In the genomic region with DNA sequence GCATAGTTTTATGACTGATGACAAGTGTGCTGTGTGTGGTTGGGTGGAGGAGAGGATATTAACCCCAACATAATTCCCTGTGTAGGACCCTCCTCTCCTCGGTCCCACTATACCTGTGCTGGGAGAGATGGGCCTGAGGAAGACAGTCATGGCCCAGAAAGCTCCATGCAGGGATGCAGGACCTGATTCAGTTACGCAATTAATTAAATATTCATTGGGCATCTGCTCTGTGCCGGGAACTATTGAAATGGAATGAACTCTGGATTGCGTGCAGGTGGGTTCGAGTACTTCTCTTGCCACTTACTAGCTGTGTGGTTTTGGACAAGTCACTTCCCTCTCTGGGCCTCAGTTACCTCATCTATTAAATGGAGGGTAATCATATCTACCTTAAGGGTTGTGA, we compare ENCODE assay signal across 21 cellular contexts.
DNase-seq lines count a peak whose midpoint lies in the region; ATAC-seq lines count a peak whose summit lies in the region.
"Had no signal": no experiment of that assay in that cellular context is flagged by ENCODE, and none has a peak within 500 bp of the region (broad histone marks: within the 10 kb centered on the region; RNA-seq: fewer than 3 reads in every experiment).

No MANE protein-coding gene starts in this region.

- no peak overlapping the region for H3K4me3 Mint-ChIP-seq in T-helper 1 cell treated with Interleukin-12 subunit alpha and Interleukin-12 subunit beta and Interleukin-4 antibody, amounts not matched to agents 30 μg/mL and 1 μg/mL, for 36 hours
- no peak overlapping the region for H3K4me3 Mint-ChIP-seq in stimulated activated naive CD8-positive, alpha-beta T cell treated with anti-CD3 and anti-CD28 coated beads, Interleukin-15, Interleukin-2, amounts not matched to agents 100 ng/mL and 50 ng/mL, for 24 hours
- peak overlapping the region; percentile 2 to 62 (median 50) for H3K4me3 Mint-ChIP-seq in immature natural killer cell
- H3K4me3 Mint-ChIP-seq: brain; stimulated activated memory B cell treated with anti-CD40 and anti-IgM and Interleukin-4, amounts not matched to agents 10 μg/mL and 1 μg/mL and 100 μg/mL, for 72 hours had no signal

- H3K9me3 Mint-ChIP-seq in T-helper 1 cell treated with Interleukin-12 subunit alpha and Interleukin-12 subunit beta and Interleukin-4 antibody, amounts not matched to agents 30 μg/mL and 1 μg/mL, for 36 hours: no peaks in the 10 kb centered on the region
- H3K9me3 Mint-ChIP-seq in stimulated activated naive CD8-positive, alpha-beta T cell treated with anti-CD3 and anti-CD28 coated beads, Interleukin-15, Interleukin-2, amounts not matched to agents 100 ng/mL and 50 ng/mL, for 24 hours: no peaks in the 10 kb centered on the region
- no peaks in the 10 kb centered on the region for H3K9me3 Mint-ChIP-seq in immature natural killer cell
- H3K9me3 Mint-ChIP-seq: brain; stimulated activated memory B cell treated with anti-CD40 and anti-IgM and Interleukin-4, amounts not matched to agents 10 μg/mL and 1 μg/mL and 100 μg/mL, for 72 hours had no signal

- H3K27ac Mint-ChIP-seq in T-helper 1 cell treated with Interleukin-12 subunit alpha and Interleukin-12 subunit beta and Interleukin-4 antibody, amounts not matched to agents 30 μg/mL and 1 μg/mL, for 36 hours: peak overlapping the region; percentile 37
- H3K27ac Mint-ChIP-seq in stimulated activated naive CD8-positive, alpha-beta T cell treated with anti-CD3 and anti-CD28 coated beads, Interleukin-15, Interleukin-2, amounts not matched to agents 100 ng/mL and 50 ng/mL, for 24 hours: peak overlapping the region; percentile 77
- peak overlapping the region; percentile 92 to 99 (median 97) for H3K27ac Mint-ChIP-seq in immature natural killer cell

- no peak for DNase-seq in T-helper 1 cell
- no peak for DNase-seq in stimulated activated naive CD8-positive, alpha-beta T cell treated with anti-CD3 and anti-CD28 coated beads, Interleukin-15, Interleukin-2, amounts not matched to agents 100 U/mL and 50 U/mL, for 24 hours
- no peak for DNase-seq in immature natural killer cell
- no peak for DNase-seq in iPS-NIHi7 (ENCODE audit: extremely low spot score)
- DNase-seq: activated CD4-positive, CD25-positive, alpha-beta regulatory T cell treated with anti-CD3 and anti-CD28 coated beads, Interleukin-2, amount 50 U/mL, for 72 hours; activated T-cell treated with anti-CD3 and anti-CD28 coated beads for 4 hours; DMS79 treated with DMSO at 0.1 percent for 48 hours; effector CD8-positive, alpha-beta T cell; esophagus squamous epithelium; gastrocnemius medialis; kidney; MV-4-11; NCI-H187; NCI-H69; stimulated activated CD4-positive, alpha-beta T cell treated with anti-CD3 and anti-CD28 coated beads, Interleukin-1b, Interleukin-23, amount 100 ng/mL, for 48 hours had no signal

- peaks cover 64% of the 10 kb centered on the region for H3K4me1 Mint-ChIP-seq in T-helper 1 cell treated with Interleukin-12 subunit alpha and Interleukin-12 subunit beta and Interleukin-4 antibody, amounts not matched to agents 30 μg/mL and 1 μg/mL, for 36 hours (ENCODE audit: low read depth)
- peaks cover 83% of the 10 kb centered on the region for H3K4me1 Mint-ChIP-seq in stimulated activated naive CD8-positive, alpha-beta T cell treated with anti-CD3 and anti-CD28 coated beads, Interleukin-15, Interleukin-2, amounts not matched to agents 100 ng/mL and 50 ng/mL, for 24 hours (ENCODE audit: low read depth)
- peaks cover 98 to 100% of the 10 kb centered on the region in 2 donors for H3K4me1 Mint-ChIP-seq in immature natural killer cell

- H3K27me3 Mint-ChIP-seq in T-helper 1 cell treated with Interleukin-12 subunit alpha and Interleukin-12 subunit beta and Interleukin-4 antibody, amounts not matched to agents 30 μg/mL and 1 μg/mL, for 36 hours (ENCODE audit: low read depth): no peaks in the 10 kb centered on the region
- no peaks in the 10 kb centered on the region for H3K27me3 Mint-ChIP-seq in stimulated activated naive CD8-positive, alpha-beta T cell treated with anti-CD3 and anti-CD28 coated beads, Interleukin-15, Interleukin-2, amounts not matched to agents 100 ng/mL and 50 ng/mL, for 24 hours
- peaks cover 39 to 92% (median 78%) of the 10 kb centered on the region in 3 donors for H3K27me3 Mint-ChIP-seq in immature natural killer cell (ENCODE audit: low read depth in 3 of 3)
- H3K27me3 Mint-ChIP-seq: stimulated activated memory B cell treated with anti-CD40 and anti-IgM and Interleukin-4, amounts not matched to agents 10 μg/mL and 1 μg/mL and 100 μg/mL, for 72 hours had no signal

- ATAC-seq in stimulated activated naive CD8-positive, alpha-beta T cell treated with anti-CD3 and anti-CD28 coated beads, Interleukin-15, Interleukin-2, amounts not matched to agents 100 U/mL and 50 U/mL, for 24 hours: no peak
- no peak for ATAC-seq in GM19328 (IDR thresholded peaks at IDR 0.05; ENCODE audit: unreplicated experiment)
- ATAC-seq in GM19351 (IDR thresholded peaks at IDR 0.05; ENCODE audit: unreplicated experiment): no peak
- ATAC-seq: gastrocnemius medialis; stimulated activated memory B cell treated with anti-CD40 and anti-IgM and Interleukin-4, amounts not matched to agents 10 μg/mL and 1 μg/mL and 100 μg/mL, for 72 hours had no signal

- peaks cover 37% of the 10 kb centered on the region for H3K36me3 Mint-ChIP-seq in T-helper 1 cell treated with Interleukin-12 subunit alpha and Interleukin-12 subunit beta and Interleukin-4 antibody, amounts not matched to agents 30 μg/mL and 1 μg/mL, for 36 hours (ENCODE audit: low read depth)
- peaks cover 43% of the 10 kb centered on the region for H3K36me3 Mint-ChIP-seq in stimulated activated naive CD8-positive, alpha-beta T cell treated with anti-CD3 and anti-CD28 coated beads, Interleukin-15, Interleukin-2, amounts not matched to agents 100 ng/mL and 50 ng/mL, for 24 hours (ENCODE audit: low read depth)
- H3K36me3 Mint-ChIP-seq in immature natural killer cell: peaks cover 22 to 57% (median 40%) of the 10 kb centered on the region in 3 donors
- H3K36me3 Mint-ChIP-seq: brain; stimulated activated memory B cell treated with anti-CD40 and anti-IgM and Interleukin-4, amounts not matched to agents 10 μg/mL and 1 μg/mL and 100 μg/mL, for 72 hours had no signal

Comparison
In these comparisons a context has a peak if more than half of its experiments do, and no peak if none do; other contexts are left out.
1. H3K27ac Mint-ChIP-seq: peak in every context shown above with its lines; median percentile 97 in immature natural killer cell; 77 in stimulated activated naive CD8-positive, alpha-beta T cell treated with anti-CD3 and anti-CD28 coated beads, Interleukin-15, Interleukin-2, amounts not matched to agents 100 ng/mL and 50 ng/mL, for 24 hours; 37 in T-helper 1 cell treated with Interleukin-12 subunit alpha and Interleukin-12 subunit beta and Interleukin-4 antibody, amounts not matched to agents 30 μg/mL and 1 μg/mL, for 36 hours.
2. H3K4me3 Mint-ChIP-seq: peak in immature natural killer cell (5 of 5); none in T-helper 1 cell treated with Interleukin-12 subunit alpha and Interleukin-12 subunit beta and Interleukin-4 antibody, amounts not matched to agents 30 μg/mL and 1 μg/mL, for 36 hours (single experiment) and stimulated activated naive CD8-positive, alpha-beta T cell treated with anti-CD3 and anti-CD28 coated beads, Interleukin-15, Interleukin-2, amounts not matched to agents 100 ng/mL and 50 ng/mL, for 24 hours (single experiment).